In genomic region chr1:100720751-100721150, GRCh38 we compare ENCODE assay signal across 18 cellular contexts. TPM values are rescaled to one million over a fixed set of nuclear protein-coding genes. Genes with fewer than 3 reads are reported as not detected.
A peak's percentile ranks its signal among the peaks of the same experiment; 100 is the strongest.
DNase-seq lines count a peak whose midpoint lies in the region; ATAC-seq and TF ChIP-seq lines count a peak whose summit lies in the region.
"Had no signal": no experiment of that assay in that cellular context is flagged by ENCODE, and none has a peak within 500 bp of the region (broad histone marks: within the 10 kb centered on the region; RNA-seq: fewer than 3 reads in every experiment).

No MANE protein-coding gene starts in this region.

- peak overlapping the region; percentile 49 for H3K4me3 ChIP-seq in left ventricle myocardium inferior
- no peak overlapping the region for H3K4me3 ChIP-seq in parathyroid adenoma (ENCODE audit: low read depth, low read length)
- peak overlapping the region; percentile 15 to 25 for H3K4me3 ChIP-seq in vagina
- H3K4me3 ChIP-seq: PC-9 had no signal

- H3K27me3 ChIP-seq in left ventricle myocardium inferior (ENCODE audit: low read depth), result no peaks in the 10 kb centered on the region
- H3K27me3 ChIP-seq in parathyroid adenoma (ENCODE audit: control insufficient read depth, insufficient read depth, low read length), result no peaks in the 10 kb centered on the region
- H3K27me3 ChIP-seq in vagina, result no peaks in the 10 kb centered on the region

- H3K9ac ChIP-seq in parathyroid adenoma, result no peak overlapping the region

- H3K27ac ChIP-seq in left ventricle myocardium inferior (replicated peaks) (peak overlapping the region; percentile 36), parathyroid adenoma (peak overlapping the region; percentile 52), vagina (no peak overlapping the region)
- H3K27ac ChIP-seq: PC-9, prostate gland had no signal

- no peak overlapping the region for H2AFZ ChIP-seq in parathyroid adenoma

- intact Hi-C loops in Right ventricle myocardium superior (cut with DNase I) (no loop called here), Right ventricle myocardium inferior (cut with DNase I) (loop anchor here (10.0 kb wide), 1 partner anchor 124 kb away; no protein-coding TSS in a partner anchor), left ventricle myocardium inferior (cut with micrococcal nuclease) (no loop called here), vagina (cut with DNase I) (no loop called here)

- no peaks in the 10 kb centered on the region for H3K79me2 ChIP-seq in parathyroid adenoma

- H3K36me3 ChIP-seq in left ventricle myocardium inferior (no peaks in the 10 kb centered on the region), parathyroid adenoma (ENCODE audit: control insufficient read depth, insufficient read depth, low read length) (no peaks in the 10 kb centered on the region), vagina (no peaks in the 10 kb centered on the region)
- H3K36me3 ChIP-seq: prostate gland had no signal

- TF ChIP-seq POLR2A in vagina (IDR thresholded peaks at IDR 0.05), result no peak

- DNase-seq in Right ventricle myocardium superior (no peak), Right ventricle myocardium inferior (ENCODE audit: missing footprints) (no peak), left ventricle myocardium inferior (no peak), vagina (ENCODE audit: extremely low spot score in 2 of 2) (no peak), cerebellum (ENCODE audit: low spot score) (no peak), SIG-M5 treated with dmso at 0.1 percent for 504 hours (lab: John Stamatoyannopoulos, UW; ENCODE audit: unreplicated experiment) (no peak)
- DNase-seq: activated CD4-positive, alpha-beta T cell treated with anti-CD3 and anti-CD28 coated beads, Interleukin-2, amount 50 U/mL, for 1 hour; Caco-2; H7; hippocampal formation; KG1; NCI-H1436; PC-9 had no signal

- no peaks in the 10 kb centered on the region for H3K9me3 ChIP-seq in left ventricle myocardium inferior (replicated peaks)
- H3K9me3 ChIP-seq in parathyroid adenoma (ENCODE audit: control insufficient read depth, low read length), result no peaks in the 10 kb centered on the region
- no peaks in the 10 kb centered on the region for H3K9me3 ChIP-seq in vagina
- H3K9me3 ChIP-seq: Caco-2, prostate gland had no signal

- ATAC-seq in Right ventricle myocardium superior (ENCODE audit: poor library complexity) (peak; percentile 49), Right ventricle myocardium inferior (no peak), GM21515 (IDR thresholded peaks at IDR 0.05; ENCODE audit: unreplicated experiment) (no peak)

- H3K4me2 ChIP-seq in parathyroid adenoma (ENCODE audit: low read length), result no peak overlapping the region

- H3K4me1 ChIP-seq in left ventricle myocardium inferior (peaks cover 19% of the 10 kb centered on the region), parathyroid adenoma (no peaks in the 10 kb centered on the region), vagina (peaks cover 17% of the 10 kb centered on the region)
- H3K4me1 ChIP-seq: Caco-2, prostate gland had no signal

- TF ChIP-seq CTCF in left ventricle myocardium inferior (IDR thresholded peaks at IDR 0.05; ENCODE audit: borderline replicate concordance) (no peak), parathyroid adenoma (IDR thresholded peaks at IDR 0.05) (no peak), vagina (IDR thresholded peaks at IDR 0.05) (no peak)

RNA-seq across cellular contexts. Expression of gene VCAM1, which starts 1.2 kb away (rescaled TPM):
- total RNA-seq in Right ventricle myocardium superior (2.5 TPM), Right ventricle myocardium inferior (3.5 TPM), left ventricle myocardium inferior (4.0 TPM), vagina (5.6 TPM), cerebellum (22.4 TPM)
- total RNA-seq: activated T-helper 2 cell treated with anti-CD3 and anti-CD28 coated beads, Interferon-gamma antibody, Interleukin-2, Interleukin-4, amounts not matched to agents 10 μg/mL and 5 μg/mL and 100 μg/mL, durations not matched to agents 14 hours and 24 hours and 36 hours; Caco-2; H7; NCI-H460; PC-9 had no signal
